In genomic region chr3:12345141-12345561, GRCh38 we compare ENCODE assay signal across 17 cellular contexts. TPM values are rescaled to one million over a fixed set of nuclear protein-coding genes. Genes with fewer than 3 reads are reported as not detected.
DNase-seq lines count a peak whose midpoint lies in the region; ATAC-seq and TF ChIP-seq lines count a peak whose summit lies in the region.
"Had no signal": no experiment of that assay in that cellular context is flagged by ENCODE, and none has a peak within 500 bp of the region (broad histone marks: within the 10 kb centered on the region; RNA-seq: fewer than 3 reads in every experiment).

No MANE protein-coding gene starts in this region.

- peak overlapping the region; percentile 2 for H3K4me3 Mint-ChIP-seq in activated CD4-positive, alpha-beta memory T cell treated with anti-CD3 and anti-CD28 coated beads, Interleukin-2, amount 10 ng/mL, durations not matched to agents 7 days and 5 days
- H3K4me3 Mint-ChIP-seq: activated T-helper 1 cell treated with anti-CD3 and anti-CD28 coated beads, Interleukin-12 subunit alpha, Interleukin-12 subunit beta, Interleukin-2, Interleukin-4 antibody, amounts not matched to agents 30 ng/mL and 10 ng/mL and 1 ng/mL, durations not matched to agents 14 hours and 24 hours and 36 hours; CD4-positive, alpha-beta T cell; neural crest cell had no signal

- H3K4me3 ChIP-seq in AG04449 (ENCODE audit: low read depth, low read length): no peak overlapping the region
- H3K4me3 ChIP-seq: esophagus squamous epithelium had no signal

- ATAC-seq in HG03469 (IDR thresholded peaks at IDR 0.05; ENCODE audit: unreplicated experiment) (no peak), HG03442 (IDR thresholded peaks at IDR 0.05; ENCODE audit: unreplicated experiment) (no peak)
- ATAC-seq: Right ventricle myocardium inferior had no signal

- no peaks in the 10 kb centered on the region for H3K9me3 Mint-ChIP-seq in activated CD4-positive, alpha-beta memory T cell treated with anti-CD3 and anti-CD28 coated beads, Interleukin-2, amount 10 ng/mL, durations not matched to agents 7 days and 5 days
- H3K9me3 Mint-ChIP-seq: activated T-helper 1 cell treated with anti-CD3 and anti-CD28 coated beads, Interleukin-12 subunit alpha, Interleukin-12 subunit beta, Interleukin-2, Interleukin-4 antibody, amounts not matched to agents 30 ng/mL and 10 ng/mL and 1 ng/mL, durations not matched to agents 14 hours and 24 hours and 36 hours; CD4-positive, alpha-beta T cell; neural crest cell had no signal

- POLR2A ChIA-PET in AG04449 (lab: Yijun Ruan, JAX): no interaction called here
- POLR2A ChIA-PET in activated CD4-positive, alpha-beta memory T cell treated with anti-CD3 and anti-CD28 coated beads, Interleukin-2, amount 10 ng/mL, durations not matched to agents 7 days and 5 days (lab: Charles Lee): interaction anchor here (1.3 kb wide), 1 partner anchor 9 kb away, joined by 6 read pairs; no protein-coding TSS in a partner anchor

- CTCF ChIA-PET in AG04449 (lab: Yijun Ruan, JAX): interaction anchor here (1.0 to 1.2 kb wide), 3 partner anchors 11 to 210 kb away, joined by 3 read pairs; no protein-coding TSS in a partner anchor
- CTCF ChIA-PET in activated CD4-positive, alpha-beta memory T cell treated with anti-CD3 and anti-CD28 coated beads, Interleukin-2, amount 10 ng/mL, durations not matched to agents 7 days and 5 days (lab: Charles Lee): no interaction called here

- H3K36me3 Mint-ChIP-seq in activated CD4-positive, alpha-beta memory T cell treated with anti-CD3 and anti-CD28 coated beads, Interleukin-2, amount 10 ng/mL, durations not matched to agents 7 days and 5 days (ENCODE audit: low read depth): no peaks in the 10 kb centered on the region

- peak overlapping the region; percentile 2 for H3K27ac Mint-ChIP-seq in activated CD4-positive, alpha-beta memory T cell treated with anti-CD3 and anti-CD28 coated beads, Interleukin-2, amount 10 ng/mL, durations not matched to agents 7 days and 5 days
- H3K27ac Mint-ChIP-seq: activated T-helper 1 cell treated with anti-CD3 and anti-CD28 coated beads, Interleukin-12 subunit alpha, Interleukin-12 subunit beta, Interleukin-2, Interleukin-4 antibody, amounts not matched to agents 30 ng/mL and 10 ng/mL and 1 ng/mL, durations not matched to agents 14 hours and 24 hours and 36 hours; CD4-positive, alpha-beta T cell had no signal

- no peak for TF ChIP-seq CTCF in AG04449 (IDR thresholded peaks at IDR 0.05; ENCODE audit: insufficient read depth, low read length, missing control alignments)

- peaks cover 12% of the 10 kb centered on the region for H3K4me1 Mint-ChIP-seq in activated CD4-positive, alpha-beta memory T cell treated with anti-CD3 and anti-CD28 coated beads, Interleukin-2, amount 10 ng/mL, durations not matched to agents 7 days and 5 days
- H3K4me1 Mint-ChIP-seq: neural crest cell had no signal

- DNase-seq in AG04449 (ENCODE audit: low read depth, low spot score): peak; percentile 21
- DNase-seq in H4 (ENCODE audit: low spot score): peak; percentile 29
- DNase-seq in activated CD4-positive, alpha-beta memory T cell treated with anti-CD3 and anti-CD28 coated beads, Interleukin-2, amount 10 ng/mL, durations not matched to agents 7 days and 5 days: no peak
- peak; percentile 10 for DNase-seq in glomerular visceral epithelial cell (ENCODE audit: extremely low spot score)
- no peak for DNase-seq in SHP77 treated with DMSO at 0.1 percent for 48 hours (lab: John Stamatoyannopoulos, UW)
- no peak for DNase-seq in iPS-NIHi11 (ENCODE audit: low spot score)
- DNase-seq: CD4-positive, alpha-beta T cell; cerebellar nuclear complex; esophagus squamous epithelium; Kasumi-1; kidney; stimulated activated CD4-positive, alpha-beta T cell treated with anti-CD3 and anti-CD28 coated beads, Interleukin-12 subunit alpha, Interleukin-12 subunit beta, amount 100 ng/mL, for 4 hours had no signal

- H3K27me3 Mint-ChIP-seq in activated CD4-positive, alpha-beta memory T cell treated with anti-CD3 and anti-CD28 coated beads, Interleukin-2, amount 10 ng/mL, durations not matched to agents 7 days and 5 days: peaks cover 20% of the 10 kb centered on the region

RNA-seq across cellular contexts. Expression of gene PPARG, which starts 56.3 kb away (rescaled TPM):
- 34.7 and 36.8 TPM in 2 replicates for total RNA-seq in H4 (2014; rRNA removed; shearing (Covaris generic))
- 1 to 10 TPM; 2.2 to 3.7 TPM for total RNA-seq in activated CD4-positive, alpha-beta memory T cell treated with anti-CD3 and anti-CD28 coated beads, Interleukin-2, amount 10 ng/mL, durations not matched to agents 7 days and 5 days
- total RNA-seq: neural crest cell had no signal

Comparison
In these comparisons a context has a peak if more than half of its experiments do, and no peak if none do; other contexts are left out.
1. DNase-seq: peak in AG04449 (single experiment), H4 (single experiment) and glomerular visceral epithelial cell (single experiment); none in activated CD4-positive, alpha-beta memory T cell treated with anti-CD3 and anti-CD28 coated beads, Interleukin-2, amount 10 ng/mL, durations not matched to agents 7 days and 5 days (single experiment), SHP77 treated with DMSO at 0.1 percent for 48 hours (single experiment) and iPS-NIHi11 (single experiment).